ENCODE assay signal across 8 cellular contexts in the genomic region with DNA sequence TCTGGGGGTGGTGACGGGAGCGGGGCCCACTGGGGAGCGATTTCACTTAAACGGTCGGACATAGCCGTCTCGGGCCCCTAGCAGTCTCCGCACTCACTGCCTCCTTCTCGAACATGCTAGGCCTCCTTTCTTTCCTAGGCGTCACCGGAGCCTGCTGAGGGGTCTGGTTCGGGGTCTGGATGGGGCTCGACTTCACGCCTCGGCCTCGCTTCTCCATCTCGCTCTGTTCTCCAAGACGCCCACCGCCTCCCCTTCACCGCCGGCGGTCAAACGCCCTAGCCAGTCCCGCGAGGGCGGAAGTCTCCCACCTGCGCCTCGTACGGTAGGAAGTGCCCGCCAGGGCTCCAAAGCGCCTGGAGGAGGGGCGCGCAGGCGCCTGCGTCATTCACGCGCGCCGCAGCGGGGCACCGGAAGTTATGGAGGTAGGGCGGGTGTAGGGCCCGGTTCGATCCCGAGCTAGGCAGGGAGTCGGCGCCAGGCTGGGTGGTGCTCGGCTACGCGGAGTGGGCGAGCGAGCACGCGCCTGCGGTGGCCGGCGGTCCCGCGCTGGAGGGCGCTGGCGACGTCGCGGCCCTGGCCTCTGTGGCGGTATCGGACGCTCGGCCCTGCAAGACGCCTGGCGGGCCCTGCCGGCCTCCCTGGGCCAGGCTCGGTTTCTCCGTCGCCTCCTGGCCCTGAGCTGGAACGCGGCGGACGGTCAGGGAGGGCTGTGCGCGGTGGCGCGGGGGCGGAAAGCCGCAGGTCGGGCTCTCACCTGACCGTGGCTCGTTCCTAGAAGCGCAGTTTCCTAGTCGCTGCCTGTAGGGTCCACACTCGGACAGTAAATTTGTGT. TPM values are rescaled to one million over a fixed set of nuclear protein-coding genes. Genes with fewer than 3 reads are reported as not detected.
DNase-seq lines count a peak whose midpoint lies in the region; ATAC-seq, FAIRE-seq and TF ChIP-seq lines count a peak whose summit lies in the region.

DYNLT2 (minus strand) TSS at position 331 of the 832 bp plus-strand sequence; CDS start at position 217, 114 bp downstream.
ERMARD (plus strand) TSS at position 381 of the 832 bp plus-strand sequence; CDS start at position 417, 36 bp downstream.

- CTCF ChIA-PET in endothelial cell of umbilical vein (lab: Charles Lee), result interaction anchor here (1.0 to 2.0 kb wide), 6 partner anchors 10 to 766 kb away, joined by 3 to 5 read pairs (median 4); no protein-coding TSS in a partner anchor

- POLR2A ChIA-PET in endothelial cell of umbilical vein (lab: Charles Lee), result interaction anchor here (0.8 kb wide), 1 partner anchor 50 kb away, joined by 3 read pairs; no protein-coding TSS in a partner anchor

- peak within 1 kb of the TSS; percentile 84 for H2AFZ ChIP-seq in endothelial cell of umbilical vein (ENCODE audit: low read depth, low read length)

- FAIRE-seq in D721Med (lab: Jason Lieb, UNC) (no peak), endothelial cell of umbilical vein (lab: Jason Lieb, UNC) (peak; percentile 82)

- H3K4me1 ChIP-seq in HUES6 (ENCODE audit: control insufficient read depth, insufficient read depth, low read length), result peaks cover 20% of the 10 kb centered on the region
- H3K4me1 ChIP-seq in NT2/D1 (ENCODE audit: insufficient read depth, insufficient read length), result no peaks in the 10 kb centered on the region
- H3K4me1 ChIP-seq in endothelial cell of umbilical vein (ENCODE audit: control insufficient read depth, extremely low read depth, insufficient read depth, low read length), result peaks cover 14% of the 10 kb centered on the region

- H3K9ac ChIP-seq in HUES6 (ENCODE audit: low read length) (peak within 1 kb of the TSS; percentile 99), NT2/D1 (ENCODE audit: insufficient read length, low read depth) (peak within 1 kb of the TSS; percentile 97), endothelial cell of umbilical vein (replicated peaks; ENCODE audit: extremely low read depth, insufficient read depth, low read length) (peak within 1 kb of the TSS; percentile 99)

- DNase-seq in D721Med (ENCODE audit: insufficient read length, low spot score) (peak; percentile 74), NT2/D1 (ENCODE audit: low read depth, low spot score) (peak; percentile 89), endothelial cell of umbilical vein (ENCODE audit: low read depth, low spot score) (peak; percentile 96), midbrain (lab: John Stamatoyannopoulos, UW) (peak; percentile 95)
- peak; percentile 94 for DNase-seq in activated CD8-positive, alpha-beta memory T cell treated with anti-CD3 and anti-CD28 coated beads, Interleukin-2, amount 50 U/mL, for 4 hours
- peak; percentile 92 to 96 for DNase-seq in stimulated activated CD8-positive, alpha-beta memory T cell treated with anti-CD3 and anti-CD28 coated beads, Interleukin-15, amount 100 ng/mL, for 48 hours (ENCODE audit: low read depth in 2 of 2)

- H3K79me2 ChIP-seq in endothelial cell of umbilical vein (ENCODE audit: control insufficient read depth, insufficient read depth, low read length), result peaks cover 11% of the 10 kb centered on the region

- H3K36me3 ChIP-seq in HUES6 (ENCODE audit: control insufficient read depth, insufficient read depth, low read length), result no peaks in the 10 kb centered on the region
- peaks cover 9% of the 10 kb centered on the region for H3K36me3 ChIP-seq in NT2/D1 (ENCODE audit: insufficient read depth, insufficient read length, low read length)
- H3K36me3 ChIP-seq in endothelial cell of umbilical vein (ENCODE audit: control insufficient read depth in 2 of 2, extremely low read depth in 1 of 2, insufficient read depth in 2 of 2, low read length in 2 of 2), result no peaks in the 10 kb centered on the region

- H3K4me3 ChIP-seq in HUES6 (ENCODE audit: low read depth, low read length) (peak within 1 kb of the TSS; percentile 92), NT2/D1 (ENCODE audit: insufficient read length, low read depth) (peak within 1 kb of the TSS; percentile 71), endothelial cell of umbilical vein (replicated peaks in 1 of 3; ENCODE audit: insufficient read depth in 1 of 3, low read depth in 1 of 3, low read length in 3 of 3) (peak within 1 kb of the TSS; percentile 62 to 95 (median 92))

- peak within 1 kb of the TSS; percentile 97 for H3K27ac ChIP-seq in HUES6 (ENCODE audit: low read depth, low read length)
- H3K27ac ChIP-seq in endothelial cell of umbilical vein (ENCODE audit: insufficient read depth, low read depth, low read length), result peak within 1 kb of the TSS; percentile 83

- no peaks in the 10 kb centered on the region for H3K27me3 ChIP-seq in HUES6 (ENCODE audit: control insufficient read depth, insufficient read depth, low read length)
- no peaks in the 10 kb centered on the region for H3K27me3 ChIP-seq in NT2/D1 (ENCODE audit: insufficient read depth, insufficient read length)
- H3K27me3 ChIP-seq in endothelial cell of umbilical vein (ENCODE audit: control insufficient read depth in 2 of 2, insufficient read depth in 2 of 2, low read length in 2 of 2), result no peaks in the 10 kb centered on the region

- TSS peak; percentile 86 for BruUV-seq in endothelial cell of umbilical vein (replicated peaks; lab: Mats Ljungman, UMichigan)

- peak within 1 kb of the TSS; percentile 92 for H3K4me2 ChIP-seq in endothelial cell of umbilical vein (ENCODE audit: insufficient read depth, low read length)

- dilution Hi-C loops in endothelial cell of umbilical vein (cut with MboI; ENCODE audit: extremely low pct_ligation_motif_present, low sequenced_read_pairs), result no loop called here

- H3K9me3 ChIP-seq in HUES6 (ENCODE audit: control insufficient read depth, insufficient read depth, low read depth, low read length), result no peaks in the 10 kb centered on the region
- 0 out of 2 replicates have a peak, but pooled peaks cover 5% of the 10 kb centered on the region for H3K9me3 ChIP-seq in NT2/D1 (ENCODE audit: insufficient read depth, low read length)
- H3K9me3 ChIP-seq in endothelial cell of umbilical vein (replicated peaks; ENCODE audit: control insufficient read depth, insufficient read depth, low read length), result no peaks in the 10 kb centered on the region

- peak; percentile 87 for TF ChIP-seq POLR2A in endothelial cell of umbilical vein (IDR thresholded peaks at IDR 0.05; ENCODE audit: low read depth, low read length)

- intact Hi-C loops in endothelial cell of umbilical vein (cut with micrococcal nuclease), result loop anchor here (1.0 to 5.0 kb wide), 5 partner anchors 26 to 803 kb away; partner anchors contain the start of genes C6orf120, TBP and WDR27

- H4K20me1 ChIP-seq in endothelial cell of umbilical vein (replicated peaks; ENCODE audit: control insufficient read depth, extremely low read depth, insufficient read depth, low read length), result no peaks in the 10 kb centered on the region

- peak; percentile 91 for ATAC-seq in GM21447 (IDR thresholded peaks at IDR 0.05; ENCODE audit: unreplicated experiment)

- TF ChIP-seq CTCF in D721Med (IDR thresholded peaks at IDR 0.05; ENCODE audit: insufficient read depth, missing control alignments) (no peak), endothelial cell of umbilical vein (IDR thresholded peaks at IDR 0.05; ENCODE audit: extremely low read depth in 1 of 2, insufficient read depth in 1 of 2, low read depth in 1 of 2, low read length in 2 of 2) (peak in 1 of 2 donors; percentile 23)

- no peaks in the 10 kb centered on the region for H3K9me1 ChIP-seq in endothelial cell of umbilical vein (replicated peaks; ENCODE audit: control insufficient read depth, extremely low read depth, insufficient read depth, low read length)

TF ChIP-seq in endothelial cell of umbilical vein, 7 proteins besides CTCF, POLR2A, EP300 and RAD21:
- TF ChIP-seq FOS (IDR thresholded peaks at IDR 0.05; ENCODE audit: borderline replicate concordance, insufficient read depth, low read length), result no peak
- TF ChIP-seq GATA2 (IDR thresholded peaks at IDR 0.05; ENCODE audit: insufficient read depth, insufficient read length, low read depth, low read length), result no peak
- peak; percentile 97 for TF ChIP-seq POLR2AphosphoS5 (IDR thresholded peaks at IDR 0.05; ENCODE audit: insufficient read depth, low read depth, low read length)

RNA-seq across cellular contexts. Expression of gene DYNLT2, which starts in this region (rescaled TPM):
- 0.88 and 1.5 TPM in 2 replicates for total RNA-seq in endothelial cell of umbilical vein
- polyA plus RNA-seq in endothelial cell of umbilical vein, result 0.21 and 0.39 TPM in 2 replicates
- polyA plus RNA-seq in endothelial cell of umbilical vein (2011; cell fraction: cytosol; rRNA removed), result 0.36 and 0.38 TPM in 2 replicates
- polyA plus RNA-seq in endothelial cell of umbilical vein (2011; cell fraction: nucleus; rRNA removed), result 0.91 and 2.7 TPM in 2 replicates
- polyA plus RNA-seq in endothelial cell of umbilical vein (2012), result 0.31 and 0.79 TPM in 2 replicates
- 0.34 and 0.53 TPM in 2 replicates for polyA minus RNA-seq in endothelial cell of umbilical vein
- polyA minus RNA-seq in endothelial cell of umbilical vein (2011; cell fraction: cytosol; rRNA and poly(A)+ RNA removed), result not detected
- 1.3 and 1.6 TPM in 2 replicates for polyA minus RNA-seq in endothelial cell of umbilical vein (2011; cell fraction: nucleus; rRNA and poly(A)+ RNA removed)

RNA-seq across cellular contexts. Expression of gene ERMARD, which starts in this region (rescaled TPM):
- 18.8 and 23.8 TPM in 2 replicates for total RNA-seq in endothelial cell of umbilical vein
- 33.7 and 36.4 TPM in 2 replicates for polyA plus RNA-seq in endothelial cell of umbilical vein
- 18.9 and 24.0 TPM in 2 replicates for polyA plus RNA-seq in endothelial cell of umbilical vein (2011; cell fraction: cytosol; rRNA removed)
- polyA plus RNA-seq in endothelial cell of umbilical vein (2011; cell fraction: nucleus; rRNA removed), result 91.4 and 99.9 TPM in 2 replicates
- polyA plus RNA-seq in endothelial cell of umbilical vein (2012), result 10.8 and 21.9 TPM in 2 replicates
- 26.3 and 31.9 TPM in 2 replicates for polyA minus RNA-seq in endothelial cell of umbilical vein
- 6.5 TPM for polyA minus RNA-seq in endothelial cell of umbilical vein (2011; cell fraction: cytosol; rRNA and poly(A)+ RNA removed)
- 16.2 and 27.2 TPM in 2 replicates for polyA minus RNA-seq in endothelial cell of umbilical vein (2011; cell fraction: nucleus; rRNA and poly(A)+ RNA removed)

Comparison
In these comparisons a context has a peak if more than half of its experiments do, and no peak if none do; other contexts are left out.
1. Peak in every context shown above with its lines: DNase-seq, ATAC-seq, H3K4me3 ChIP-seq and H3K27ac ChIP-seq.